1 cellular context compared by ENCODE assay signal in genomic region chr14:59297070-59297766, GRCh38.
TF ChIP-seq lines count a peak whose summit lies in the region.

No MANE protein-coding gene starts in this region.

TF ChIP-seq in HepG2, 621 proteins besides CTCF, POLR2A, EP300 and RAD21 (continued from another document):
- TF ChIP-seq ZBTB49 (CRISPR knock-in tag; IDR thresholded peaks at IDR 0.05; ENCODE audit: borderline replicate concordance), result no peak
- TF ChIP-seq MXD4 (CRISPR knock-in tag; IDR thresholded peaks at IDR 0.05), result no peak
- TF ChIP-seq GATAD2A (CRISPR knock-in tag; IDR thresholded peaks at IDR 0.05), result peak; percentile 95
- no peak for TF ChIP-seq KDM5A (IDR thresholded peaks at IDR 0.05; ENCODE audit: borderline replicate concordance, low read length)
- TF ChIP-seq ZNF260 (CRISPR knock-in tag; IDR thresholded peaks at IDR 0.05; ENCODE audit: borderline replicate concordance, low read depth), result no peak
- TF ChIP-seq FOXK1 (CRISPR knock-in tag; IDR thresholded peaks at IDR 0.05; ENCODE audit: borderline replicate concordance, low read depth), result peak; percentile 37; the same call in 1 of the 2 replicates
- no peak for TF ChIP-seq GZF1 (CRISPR knock-in tag; IDR thresholded peaks at IDR 0.05)
- no peak for TF ChIP-seq MAZ (IDR thresholded peaks at IDR 0.05; ENCODE audit: borderline replicate concordance, low read depth, low read length)
- no peak for TF ChIP-seq MAZ (CRISPR knock-in tag; IDR thresholded peaks at IDR 0.05; ENCODE audit: low read depth)
- no peak for TF ChIP-seq THAP9 (CRISPR knock-in tag; IDR thresholded peaks at IDR 0.05; ENCODE audit: borderline replicate concordance)
- no peak for TF ChIP-seq GABPA (IDR thresholded peaks at IDR 0.05; ENCODE audit: low read depth, low read length)
- TF ChIP-seq GABPA (CRISPR knock-in tag; IDR thresholded peaks at IDR 0.05; ENCODE audit: low read depth), result no peak
- no peak for TF ChIP-seq PRMT3 (CRISPR knock-in tag; IDR thresholded peaks at IDR 0.05; ENCODE audit: borderline replicate concordance, low read depth)
- TF ChIP-seq ZNF337 (CRISPR knock-in tag; IDR thresholded peaks at IDR 0.05; ENCODE audit: borderline replicate concordance, low read depth), result no peak
